In genomic region chr12:3081886-3082285, GRCh38 we compare ENCODE assay signal across 2 cellular contexts.
A peak's percentile ranks its signal among the peaks of the same experiment; 100 is the strongest.
TF ChIP-seq lines count a peak whose summit lies in the region.

No MANE protein-coding gene starts in this region.

TF ChIP-seq in HepG2, 621 proteins besides CTCF, POLR2A, EP300 and RAD21:
- TF ChIP-seq THAP8 (CRISPR knock-in tag; IDR thresholded peaks at IDR 0.05; ENCODE audit: borderline replicate concordance), result no peak
- TF ChIP-seq ZNF552 (CRISPR knock-in tag; IDR thresholded peaks at IDR 0.05; ENCODE audit: borderline replicate concordance), result no peak
- no peak for TF ChIP-seq SP4 (CRISPR knock-in tag; IDR thresholded peaks at IDR 0.05)
- TF ChIP-seq ZNF816 (CRISPR knock-in tag; IDR thresholded peaks at IDR 0.05; ENCODE audit: borderline replicate concordance), result no peak
- TF ChIP-seq TCF12 (IDR thresholded peaks at IDR 0.05), result no peak
- TF ChIP-seq TCF12 (CRISPR knock-in tag; IDR thresholded peaks at IDR 0.05), result no peak
- 0 out of 2 replicates have a peak, but pooled peaks have one; percentile 15 for TF ChIP-seq SALL1 (CRISPR knock-in tag; IDR thresholded peaks at IDR 0.05)
- TF ChIP-seq, protein P1, sequence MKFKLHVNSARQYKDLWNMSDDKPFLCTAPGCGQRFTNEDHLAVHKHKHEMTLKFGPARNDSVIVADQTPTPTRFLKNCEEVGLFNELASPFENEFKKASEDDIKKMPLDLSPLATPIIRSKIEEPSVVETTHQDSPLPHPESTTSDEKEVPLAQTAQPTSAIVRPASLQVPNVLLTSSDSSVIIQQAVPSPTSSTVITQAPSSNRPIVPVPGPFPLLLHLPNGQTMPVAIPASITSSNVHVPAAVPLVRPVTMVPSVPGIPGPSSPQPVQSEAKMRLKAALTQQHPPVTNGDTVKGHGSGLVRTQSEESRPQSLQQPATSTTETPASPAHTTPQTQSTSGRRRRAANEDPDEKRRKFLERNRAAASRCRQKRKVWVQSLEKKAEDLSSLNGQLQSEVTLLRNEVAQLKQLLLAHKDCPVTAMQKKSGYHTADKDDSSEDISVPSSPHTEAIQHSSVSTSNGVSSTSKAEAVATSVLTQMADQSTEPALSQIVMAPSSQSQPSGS (CRISPR knock-in tag; IDR thresholded peaks at IDR 0.05), result no peak
- TF ChIP-seq HNF4A (CRISPR knock-in tag; IDR thresholded peaks at IDR 0.05), result peak; percentile 28; the same call in 1 of the 2 replicates
- no peak for TF ChIP-seq MATR3 (CRISPR knock-in tag; IDR thresholded peaks at IDR 0.05)
- TF ChIP-seq ZNF607 (CRISPR knock-in tag; IDR thresholded peaks at IDR 0.05; ENCODE audit: borderline replicate concordance), result no peak
- 0 out of 2 replicates have a peak, but pooled peaks have one; percentile 17 for TF ChIP-seq ZFX (CRISPR knock-in tag; IDR thresholded peaks at IDR 0.05; ENCODE audit: low read depth)
- TF ChIP-seq IKZF4 (CRISPR knock-in tag; IDR thresholded peaks at IDR 0.05; ENCODE audit: borderline replicate concordance, low read depth, not compliant biosample characterization), result no peak
- TF ChIP-seq ZBTB1 (CRISPR knock-in tag; IDR thresholded peaks at IDR 0.05; ENCODE audit: borderline replicate concordance), result no peak
- TF ChIP-seq ZNF362 (CRISPR knock-in tag; IDR thresholded peaks at IDR 0.05; ENCODE audit: borderline replicate concordance), result peak; percentile 28; the same call in 1 of the 2 replicates
- no peak for TF ChIP-seq NR1H2 (CRISPR knock-in tag; IDR thresholded peaks at IDR 0.05; ENCODE audit: borderline replicate concordance, low read depth)
- TF ChIP-seq, protein P2, sequence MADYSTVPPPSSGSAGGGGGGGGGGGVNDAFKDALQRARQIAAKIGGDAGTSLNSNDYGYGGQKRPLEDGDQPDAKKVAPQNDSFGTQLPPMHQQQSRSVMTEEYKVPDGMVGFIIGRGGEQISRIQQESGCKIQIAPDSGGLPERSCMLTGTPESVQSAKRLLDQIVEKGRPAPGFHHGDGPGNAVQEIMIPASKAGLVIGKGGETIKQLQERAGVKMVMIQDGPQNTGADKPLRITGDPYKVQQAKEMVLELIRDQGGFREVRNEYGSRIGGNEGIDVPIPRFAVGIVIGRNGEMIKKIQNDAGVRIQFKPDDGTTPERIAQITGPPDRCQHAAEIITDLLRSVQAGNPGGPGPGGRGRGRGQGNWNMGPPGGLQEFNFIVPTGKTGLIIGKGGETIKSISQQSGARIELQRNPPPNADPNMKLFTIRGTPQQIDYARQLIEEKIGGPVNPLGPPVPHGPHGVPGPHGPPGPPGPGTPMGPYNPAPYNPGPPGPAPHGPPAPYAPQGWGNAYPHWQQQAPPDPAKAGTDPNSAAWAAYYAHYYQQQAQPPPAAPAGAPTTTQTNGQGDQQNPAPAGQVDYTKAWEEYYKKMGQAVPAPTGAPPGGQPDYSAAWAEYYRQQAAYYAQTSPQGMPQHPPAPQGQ (CRISPR knock-in tag; IDR thresholded peaks at IDR 0.05; ENCODE audit: borderline replicate concordance), result no peak
- TF ChIP-seq CCAR2 (optimal IDR thresholded peaks at IDR 0.05; ENCODE audit: low read depth, low read length), result no peak
- peak; percentile 44; the same call in 1 of the 2 replicates for TF ChIP-seq ZNF263 (CRISPR knock-in tag; IDR thresholded peaks at IDR 0.05)
- TF ChIP-seq NFKB2 (CRISPR knock-in tag; IDR thresholded peaks at IDR 0.05; ENCODE audit: borderline replicate concordance), result no peak

TF ChIP-seq in H1, 55 proteins besides CTCF, POLR2A, EP300 and RAD21:
- no peak for TF ChIP-seq NRF1 (IDR thresholded peaks at IDR 0.05; ENCODE audit: low read depth, low read length)
- TF ChIP-seq RXRA (IDR thresholded peaks at IDR 0.05; ENCODE audit: insufficient read depth, low read depth, low read length), result no peak
- no peak for TF ChIP-seq SIX5 (IDR thresholded peaks at IDR 0.05; ENCODE audit: low read depth, low read length)
- no peak for TF ChIP-seq HDAC2 (IDR thresholded peaks at IDR 0.05; ENCODE audit: borderline replicate concordance in 1 of 2, low read depth in 2 of 2, low read length in 2 of 2)
- no peak for TF ChIP-seq CHD2 (IDR thresholded peaks at IDR 0.05; ENCODE audit: low read length)
- no peak for TF ChIP-seq E2F6 (IDR thresholded peaks at IDR 0.05)
- TF ChIP-seq SP1 (IDR thresholded peaks at IDR 0.05; ENCODE audit: low read depth, low read length), result no peak
- no peak for TF ChIP-seq SAP30 (IDR thresholded peaks at IDR 0.05; ENCODE audit: insufficient read depth, insufficient replicate concordance, low read length)
- no peak for TF ChIP-seq POLR2AphosphoS5 (IDR thresholded peaks at IDR 0.05; ENCODE audit: low read depth, low read length)
- TF ChIP-seq ATF3 (IDR thresholded peaks at IDR 0.05; ENCODE audit: insufficient read depth, low read depth, low read length), result no peak
- TF ChIP-seq KDM5A (IDR thresholded peaks at IDR 0.05; ENCODE audit: low read length), result no peak
- TF ChIP-seq KDM4A (IDR thresholded peaks at IDR 0.05; ENCODE audit: low read depth, low read length, severe bottlenecking), result no peak
- no peak for TF ChIP-seq GTF2F1 (IDR thresholded peaks at IDR 0.05; ENCODE audit: borderline replicate concordance, low read depth, low read length)
- no peak for TF ChIP-seq BACH1 (IDR thresholded peaks at IDR 0.05; ENCODE audit: low read length)
- no peak for TF ChIP-seq SP4 (IDR thresholded peaks at IDR 0.05; ENCODE audit: low read length)
- no peak for TF ChIP-seq RFX5 (IDR thresholded peaks at IDR 0.05; ENCODE audit: borderline replicate concordance, low read depth, low read length)
- no peak for TF ChIP-seq POU5F1 (IDR thresholded peaks at IDR 0.05; ENCODE audit: low read depth, low read length)
- TF ChIP-seq CHD7 (IDR thresholded peaks at IDR 0.05; ENCODE audit: insufficient replicate concordance, low read length), result no peak
